8 cellular contexts compared by ENCODE assay signal in genomic region chr11:102592634-102593581, GRCh38. TPM values are rescaled to one million over a fixed set of nuclear protein-coding genes. Genes with fewer than 3 reads are reported as not detected.
A peak's percentile ranks its signal among the peaks of the same experiment; 100 is the strongest.
DNase-seq lines count a peak whose midpoint lies in the region; TF ChIP-seq lines count a peak whose summit lies in the region.

No MANE protein-coding gene starts in this region.

- DNase-seq in Calu3 (no peak), HCEC 1CT (peak; percentile 35), SK-N-SH (peak; percentile 12), kidney tubule cell (ENCODE audit: low spot score) (peak; percentile 43), NCI-H1092 treated with DMSO at 0.1 percent for 48 hours (lab: John Stamatoyannopoulos, UW) (no peak), T1000 (lab: John Stamatoyannopoulos, UW) (no peak), suprapubic skin (ENCODE audit: low spot score in 2 of 2) (no peak), GF-D8 (lab: John Stamatoyannopoulos, UW) (no peak)

- no peaks in the 10 kb centered on the region for H3K27me3 ChIP-seq in SK-N-SH (ENCODE audit: insufficient read depth)
- no peaks in the 10 kb centered on the region for H3K27me3 ChIP-seq in suprapubic skin

- no peaks in the 10 kb centered on the region for H3F3A ChIP-seq in SK-N-SH (replicated peaks; ENCODE audit: insufficient read depth)

- peaks cover 8% of the 10 kb centered on the region for H3K4me1 Mint-ChIP-seq in Calu3 (ENCODE audit: low read depth, unreplicated experiment)

- H3K4me3 ChIP-seq in SK-N-SH (ENCODE audit: low read depth in 2 of 2, low read length in 1 of 2) (no peak overlapping the region), suprapubic skin (no peak overlapping the region)

- H3K4me3 Mint-ChIP-seq in Calu3 (ENCODE audit: low read depth, unreplicated experiment), result no peak overlapping the region

- TF ChIP-seq CTCF in Calu3 (IDR thresholded peaks at IDR 0.05; ENCODE audit: unreplicated experiment) (peak; percentile 39), SK-N-SH (IDR thresholded peaks at IDR 0.05) (peak; percentile 63), suprapubic skin (IDR thresholded peaks at IDR 0.05) (peak in 1 of 2 donors; percentile 40)

- no peaks in the 10 kb centered on the region for H3K36me3 ChIP-seq in SK-N-SH (replicated peaks in 1 of 2; ENCODE audit: control insufficient read depth in 1 of 2, insufficient read depth in 2 of 2, low read length in 1 of 2)
- H3K36me3 ChIP-seq in suprapubic skin, result no peaks in the 10 kb centered on the region

- H3K9me3 Mint-ChIP-seq in Calu3 (ENCODE audit: low read depth, unreplicated experiment), result no peaks in the 10 kb centered on the region

- intact Hi-C loops in Calu3 (cut with micrococcal nuclease; ENCODE audit: unreplicated experiment), result no loop called here

- no peaks in the 10 kb centered on the region for H3K79me2 ChIP-seq in SK-N-SH (ENCODE audit: insufficient read depth)

- no peak overlapping the region for H3K9ac ChIP-seq in SK-N-SH

- H3K27me3 Mint-ChIP-seq in Calu3 (ENCODE audit: unreplicated experiment), result no peaks in the 10 kb centered on the region

- H3K4me1 ChIP-seq in SK-N-SH (ENCODE audit: control insufficient read depth in 1 of 2, insufficient read depth in 2 of 2, low read depth in 1 of 2, low read length in 1 of 2) (no peaks in the 10 kb centered on the region), suprapubic skin (no peaks in the 10 kb centered on the region)

- no peak overlapping the region for H3K27ac Mint-ChIP-seq in Calu3 (ENCODE audit: unreplicated experiment)

- H3K4me2 ChIP-seq in SK-N-SH, result no peak overlapping the region

- H3K9me3 ChIP-seq in SK-N-SH (no peaks in the 10 kb centered on the region), suprapubic skin (no peaks in the 10 kb centered on the region)

- no TSS peak for BruUV-seq in Calu3 (replicated peaks; lab: Mats Ljungman, UMichigan)

- 67% methylated on average over 11 of the region's 11 CpGs for WGBS in SK-N-SH (ENCODE audit: low lambda C conversion rate)
- 90% methylated on average over 11 of the region's 11 CpGs for WGBS in suprapubic skin

- no peaks in the 10 kb centered on the region for H3K36me3 Mint-ChIP-seq in Calu3 (ENCODE audit: insufficient read depth, unreplicated experiment)

- H3K9me2 ChIP-seq in SK-N-SH, result no peaks in the 10 kb centered on the region

- TF ChIP-seq EP300 in SK-N-SH (IDR thresholded peaks at IDR 0.05; ENCODE audit: borderline replicate concordance in 1 of 2, low read depth in 1 of 2, low read length in 1 of 2) (no peak), suprapubic skin (IDR thresholded peaks at IDR 0.05) (no peak)

- CTCF ChIA-PET in Calu3 (lab: Charles Lee) (no interaction called here), SK-N-SH (lab: Yijun Ruan, JAX) (interaction anchor here (0.7 to 1.4 kb wide), 7 partner anchors 15 to 251 kb away, joined by 3 to 7 read pairs (median 3); no protein-coding TSS in a partner anchor)

- no peak overlapping the region for H3K27ac ChIP-seq in SK-N-SH (ENCODE audit: low read depth in 2 of 2, low read length in 1 of 2)
- no peak overlapping the region for H3K27ac ChIP-seq in suprapubic skin

- TF ChIP-seq POLR2A in suprapubic skin (IDR thresholded peaks at IDR 0.05), result no peak

- POLR2A ChIA-PET in SK-N-SH (lab: Yijun Ruan, JAX), result interaction anchor here (0.6 kb wide), 1 partner anchor 55 kb away, joined by 3 read pairs; no protein-coding TSS in a partner anchor

- H2AFZ ChIP-seq in SK-N-SH (ENCODE audit: low read depth), result no peak overlapping the region

- TF ChIP-seq RAD21 in SK-N-SH (IDR thresholded peaks at IDR 0.05; ENCODE audit: low read length), result peak; percentile 32; the same call in 1 of the 2 replicates

- no peaks in the 10 kb centered on the region for H4K20me1 ChIP-seq in SK-N-SH (ENCODE audit: insufficient read depth)

TF ChIP-seq in SK-N-SH, 30 proteins besides CTCF, POLR2A, EP300 and RAD21:
- TF ChIP-seq SMC3 (IDR thresholded peaks at IDR 0.05; ENCODE audit: low read depth, low read length), result no peak; the same call in 1 of the 2 replicates
- no peak for TF ChIP-seq YY1 (IDR thresholded peaks at IDR 0.05; ENCODE audit: low read depth)
- TF ChIP-seq JUND (IDR thresholded peaks at IDR 0.05), result no peak
- TF ChIP-seq PBX3 (IDR thresholded peaks at IDR 0.05), result no peak
- TF ChIP-seq NFIC (IDR thresholded peaks at IDR 0.05; ENCODE audit: borderline replicate concordance), result no peak
- TF ChIP-seq CHD2 (IDR thresholded peaks at IDR 0.05; ENCODE audit: low read length, partially characterized antibody), result no peak
- TF ChIP-seq GATA2 (CRISPR knock-in tag; IDR thresholded peaks at IDR 0.05), result no peak
- no peak for TF ChIP-seq RCOR1 (IDR thresholded peaks at IDR 0.05; ENCODE audit: low read length)
- no peak for TF ChIP-seq EZH2phosphoT487 (IDR thresholded peaks at IDR 0.05; ENCODE audit: borderline replicate concordance, low read depth)
- no peak for TF ChIP-seq IRF3 (IDR thresholded peaks at IDR 0.05; ENCODE audit: low read depth, low read length)
- no peak for TF ChIP-seq MXI1 (IDR thresholded peaks at IDR 0.05; ENCODE audit: low read depth, low read length)
- TF ChIP-seq TCF12 (IDR thresholded peaks at IDR 0.05), result no peak
- TF ChIP-seq TAF1 (IDR thresholded peaks at IDR 0.05; ENCODE audit: borderline replicate concordance, low read depth, low read length), result no peak
- no peak for TF ChIP-seq USF1 (IDR thresholded peaks at IDR 0.05; ENCODE audit: borderline replicate concordance, low read depth)
- TF ChIP-seq TEAD4 (IDR thresholded peaks at IDR 0.05; ENCODE audit: borderline replicate concordance, insufficient read depth), result no peak
- TF ChIP-seq NRF1 (IDR thresholded peaks at IDR 0.05; ENCODE audit: low read depth, low read length), result no peak
- no peak for TF ChIP-seq FOSL2 (IDR thresholded peaks at IDR 0.05; ENCODE audit: borderline replicate concordance, low read depth)
- no peak for TF ChIP-seq SIN3A (IDR thresholded peaks at IDR 0.05; ENCODE audit: borderline replicate concordance, low read depth, low read length)
- no peak for TF ChIP-seq USF2 (IDR thresholded peaks at IDR 0.05; ENCODE audit: borderline replicate concordance, low read depth, low read length)

RNA-seq across cellular contexts. Expression of gene MMP20, which starts 32.2 kb away (rescaled TPM):
- not detected in 2 replicates for total RNA-seq in Calu3 (2022)
- polyA plus RNA-seq in SK-N-SH (2012; rRNA removed), result not detected in 2 replicates
- not detected in 2 replicates for polyA plus RNA-seq in SK-N-SH (2012; cell fraction: cytosol; rRNA removed)
- not detected in 2 replicates for polyA plus RNA-seq in SK-N-SH (2012; cell fraction: nucleus; rRNA removed)
- not detected for total RNA-seq in suprapubic skin

Comparison
In these comparisons a context has a peak if more than half of its experiments do, and no peak if none do; other contexts are left out.
1. DNase-seq: peak in HCEC 1CT (single experiment), SK-N-SH (single experiment) and kidney tubule cell (single experiment); none in Calu3 (single experiment), NCI-H1092 treated with DMSO at 0.1 percent for 48 hours (single experiment), T1000 (single experiment), suprapubic skin (0 of 2) and GF-D8 (single experiment).